In the genomic region with DNA sequence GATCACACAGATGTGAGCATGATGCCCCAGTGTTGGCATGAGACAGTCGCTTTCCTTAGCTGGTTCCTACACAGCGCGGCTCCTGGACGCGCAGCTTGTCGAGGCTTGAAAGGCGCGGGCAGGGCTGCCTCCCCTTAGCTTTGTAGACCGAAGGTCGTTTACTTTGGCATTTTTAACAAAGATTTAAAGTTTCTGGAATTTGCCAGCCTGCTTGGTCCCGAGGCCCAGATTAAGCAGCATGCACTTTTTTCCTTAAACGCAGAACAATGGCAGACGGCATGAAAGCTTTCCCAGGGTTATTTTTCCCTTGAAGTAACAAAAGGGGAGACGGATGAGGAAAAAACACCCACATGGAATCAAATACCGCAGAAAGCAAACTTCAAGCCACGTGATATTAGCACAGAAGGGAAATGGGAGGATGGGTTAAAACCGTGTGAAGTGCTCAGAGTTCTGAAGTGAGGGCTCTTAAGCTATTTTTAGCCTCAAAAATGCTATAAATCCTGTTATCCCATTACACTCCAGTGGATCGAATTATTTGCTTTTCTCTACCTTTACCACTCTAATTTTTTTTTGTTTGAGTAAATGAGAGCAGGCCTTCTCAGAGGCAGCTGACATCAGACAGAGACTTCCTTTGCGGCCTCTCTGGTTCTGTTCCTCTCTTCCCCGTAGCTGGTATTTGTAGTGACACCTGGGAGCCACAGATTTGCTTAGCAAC, we compare ENCODE assay signal across 1 cellular context.
A peak's percentile ranks its signal among the peaks of the same experiment; 100 is the strongest.
TF ChIP-seq lines count a peak whose summit lies in the region.

No MANE protein-coding gene starts in this region.

TF ChIP-seq in HepG2, 621 proteins besides CTCF, POLR2A, EP300 and RAD21 (continued from another document and continues in another):
- TF ChIP-seq ZNF768 (CRISPR knock-in tag; IDR thresholded peaks at IDR 0.05) (no peak), SP2 (CRISPR knock-in tag; IDR thresholded peaks at IDR 0.05) (no peak), NR2F6 (IDR thresholded peaks at IDR 0.05) (peak; percentile 28; the same call in 1 of the 2 replicates), NR2F6 (CRISPR knock-in tag; IDR thresholded peaks at IDR 0.05) (no peak), ZFY (CRISPR knock-in tag; IDR thresholded peaks at IDR 0.05) (peak; percentile 31; the same call in 1 of the 2 replicates), ISX (CRISPR knock-in tag; conservative IDR thresholded peaks at IDR 0.05) (no peak), ZNF562 (CRISPR knock-in tag; IDR thresholded peaks at IDR 0.05; ENCODE audit: borderline replicate concordance) (no peak), ELF3 (CRISPR knock-in tag; IDR thresholded peaks at IDR 0.05) (peak; percentile 55), ZNF224 (CRISPR knock-in tag; IDR thresholded peaks at IDR 0.05) (peak; percentile 32; the same call in 1 of the 2 replicates), SRSF4 (IDR thresholded peaks at IDR 0.05; ENCODE audit: low read depth, low read length, poor library complexity, severe bottlenecking) (no peak), ZNF225 (CRISPR knock-in tag; IDR thresholded peaks at IDR 0.05) (no peak), FOXJ3 (CRISPR knock-in tag; IDR thresholded peaks at IDR 0.05; ENCODE audit: borderline replicate concordance) (peak; percentile 21; the same call in 1 of the 2 replicates), ZNF607 (CRISPR knock-in tag; IDR thresholded peaks at IDR 0.05; ENCODE audit: borderline replicate concordance) (peak; percentile 75; the same call in 1 of the 2 replicates), YEATS2 (CRISPR knock-in tag; IDR thresholded peaks at IDR 0.05; ENCODE audit: borderline replicate concordance) (peak; percentile 63; the same call in 1 of the 2 replicates), SKI (IDR thresholded peaks at IDR 0.05; ENCODE audit: partially characterized antibody) (peak; percentile 16), CEBPG (CRISPR knock-in tag; IDR thresholded peaks at IDR 0.05) (no peak), HNF4G (IDR thresholded peaks at IDR 0.05; ENCODE audit: borderline replicate concordance, low read depth, low read length) (peak; percentile 77), HNF4G (CRISPR knock-in tag; IDR thresholded peaks at IDR 0.05; ENCODE audit: borderline replicate concordance, low read depth) (peak; percentile 44; the same call in 1 of the 2 replicates), PHF20 (CRISPR knock-in tag; IDR thresholded peaks at IDR 0.05) (no peak), FLYWCH1 (CRISPR knock-in tag; IDR thresholded peaks at IDR 0.05) (0 out of 2 replicates have a peak, but pooled peaks have one; percentile 52), TAF15 (IDR thresholded peaks at IDR 0.05; ENCODE audit: low read depth, low read length, poor library complexity, severe bottlenecking) (no peak), ZNF558 (CRISPR knock-in tag; IDR thresholded peaks at IDR 0.05; ENCODE audit: borderline replicate concordance) (no peak), ZNF468 (CRISPR knock-in tag; IDR thresholded peaks at IDR 0.05) (0 out of 2 replicates have a peak, but pooled peaks have one; percentile 49), ERF (CRISPR knock-in tag; IDR thresholded peaks at IDR 0.05) (peak; percentile 69; the same call in 1 of the 2 replicates), RAD51 (IDR thresholded peaks at IDR 0.05; ENCODE audit: borderline replicate concordance) (peak; percentile 49), ELF4 (CRISPR knock-in tag; IDR thresholded peaks at IDR 0.05; ENCODE audit: borderline replicate concordance) (no peak), NFYC (CRISPR knock-in tag; IDR thresholded peaks at IDR 0.05) (no peak; the same call in 1 of the 2 replicates), ZFP36 (IDR thresholded peaks at IDR 0.05; ENCODE audit: borderline replicate concordance, low read depth, low read length, partially characterized antibody) (no peak), TCF12 (IDR thresholded peaks at IDR 0.05) (no peak), TCF12 (CRISPR knock-in tag; IDR thresholded peaks at IDR 0.05) (no peak), ZBTB7B (CRISPR knock-in tag; IDR thresholded peaks at IDR 0.05) (peak; percentile 56; the same call in 1 of the 2 replicates), TP53 (CRISPR knock-in tag; conservative IDR thresholded peaks at IDR 0.05) (0 out of 2 replicates have a peak, but pooled peaks have one; percentile 24), ZNF20 (CRISPR knock-in tag; IDR thresholded peaks at IDR 0.05) (no peak)
- TF ChIP-seq, protein P1, sequence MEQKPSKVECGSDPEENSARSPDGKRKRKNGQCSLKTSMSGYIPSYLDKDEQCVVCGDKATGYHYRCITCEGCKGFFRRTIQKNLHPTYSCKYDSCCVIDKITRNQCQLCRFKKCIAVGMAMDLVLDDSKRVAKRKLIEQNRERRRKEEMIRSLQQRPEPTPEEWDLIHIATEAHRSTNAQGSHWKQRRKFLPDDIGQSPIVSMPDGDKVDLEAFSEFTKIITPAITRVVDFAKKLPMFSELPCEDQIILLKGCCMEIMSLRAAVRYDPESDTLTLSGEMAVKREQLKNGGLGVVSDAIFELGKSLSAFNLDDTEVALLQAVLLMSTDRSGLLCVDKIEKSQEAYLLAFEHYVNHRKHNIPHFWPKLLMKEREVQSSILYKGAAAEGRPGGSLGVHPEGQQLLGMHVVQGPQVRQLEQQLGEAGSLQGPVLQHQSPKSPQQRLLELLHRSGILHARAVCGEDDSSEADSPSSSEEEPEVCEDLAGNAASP (CRISPR knock-in tag; IDR thresholded peaks at IDR 0.05; ENCODE audit: borderline replicate concordance) = no peak
- TF ChIP-seq, protein P2, sequence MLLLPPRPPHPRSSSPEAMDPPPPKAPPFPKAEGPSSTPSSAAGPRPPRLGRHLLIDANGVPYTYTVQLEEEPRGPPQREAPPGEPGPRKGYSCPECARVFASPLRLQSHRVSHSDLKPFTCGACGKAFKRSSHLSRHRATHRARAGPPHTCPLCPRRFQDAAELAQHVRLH (CRISPR knock-in tag; IDR thresholded peaks at IDR 0.05; ENCODE audit: borderline replicate concordance, low read depth) = no peak
- TF ChIP-seq, protein P3, sequence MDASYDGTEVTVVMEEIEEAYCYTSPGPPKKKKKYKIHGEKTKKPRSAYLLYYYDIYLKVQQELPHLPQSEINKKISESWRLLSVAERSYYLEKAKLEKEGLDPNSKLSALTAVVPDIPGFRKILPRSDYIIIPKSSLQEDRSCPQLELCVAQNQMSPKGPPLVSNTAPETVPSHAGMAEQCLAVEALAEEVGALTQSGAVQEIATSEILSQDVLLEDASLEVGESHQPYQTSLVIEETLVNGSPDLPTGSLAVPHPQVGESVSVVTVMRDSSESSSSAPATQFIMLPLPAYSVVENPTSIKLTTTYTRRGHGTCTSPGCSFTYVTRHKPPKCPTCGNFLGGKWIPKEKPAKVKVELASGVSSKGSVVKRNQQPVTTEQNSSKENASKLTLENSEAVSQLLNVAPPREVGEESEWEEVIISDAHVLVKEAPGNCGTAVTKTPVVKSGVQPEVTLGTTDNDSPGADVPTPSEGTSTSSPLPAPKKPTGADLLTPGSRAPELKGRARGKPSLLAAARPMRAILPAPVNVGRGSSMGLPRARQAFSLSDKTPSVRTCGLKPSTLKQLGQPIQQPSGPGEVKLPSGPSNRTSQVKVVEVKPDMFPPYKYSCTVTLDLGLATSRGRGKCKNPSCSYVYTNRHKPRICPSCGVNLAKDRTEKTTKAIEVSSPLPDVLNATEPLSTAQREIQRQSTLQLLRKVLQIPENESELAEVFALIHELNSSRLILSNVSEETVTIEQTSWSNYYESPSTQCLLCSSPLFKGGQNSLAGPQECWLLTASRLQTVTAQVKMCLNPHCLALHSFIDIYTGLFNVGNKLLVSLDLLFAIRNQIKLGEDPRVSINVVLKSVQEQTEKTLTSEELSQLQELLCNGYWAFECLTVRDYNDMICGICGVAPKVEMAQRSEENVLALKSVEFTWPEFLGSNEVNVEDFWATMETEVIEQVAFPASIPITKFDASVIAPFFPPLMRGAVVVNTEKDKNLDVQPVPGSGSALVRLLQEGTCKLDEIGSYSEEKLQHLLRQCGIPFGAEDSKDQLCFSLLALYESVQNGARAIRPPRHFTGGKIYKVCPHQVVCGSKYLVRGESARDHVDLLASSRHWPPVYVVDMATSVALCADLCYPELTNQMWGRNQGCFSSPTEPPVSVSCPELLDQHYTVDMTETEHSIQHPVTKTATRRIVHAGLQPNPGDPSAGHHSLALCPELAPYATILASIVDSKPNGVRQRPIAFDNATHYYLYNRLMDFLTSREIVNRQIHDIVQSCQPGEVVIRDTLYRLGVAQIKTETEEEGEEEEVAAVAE (CRISPR knock-in tag; IDR thresholded peaks at IDR 0.05; ENCODE audit: borderline replicate concordance) = no peak
- TF ChIP-seq, protein P4, sequence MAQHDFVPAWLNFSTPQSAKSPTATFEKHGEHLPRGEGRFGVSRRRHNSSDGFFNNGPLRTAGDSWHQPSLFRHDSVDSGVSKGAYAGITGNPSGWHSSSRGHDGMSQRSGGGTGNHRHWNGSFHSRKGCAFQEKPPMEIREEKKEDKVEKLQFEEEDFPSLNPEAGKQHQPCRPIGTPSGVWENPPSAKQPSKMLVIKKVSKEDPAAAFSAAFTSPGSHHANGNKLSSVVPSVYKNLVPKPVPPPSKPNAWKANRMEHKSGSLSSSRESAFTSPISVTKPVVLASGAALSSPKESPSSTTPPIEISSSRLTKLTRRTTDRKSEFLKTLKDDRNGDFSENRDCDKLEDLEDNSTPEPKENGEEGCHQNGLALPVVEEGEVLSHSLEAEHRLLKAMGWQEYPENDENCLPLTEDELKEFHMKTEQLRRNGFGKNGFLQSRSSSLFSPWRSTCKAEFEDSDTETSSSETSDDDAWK (CRISPR knock-in tag; IDR thresholded peaks at IDR 0.05) = no peak
- TF ChIP-seq, protein P5, sequence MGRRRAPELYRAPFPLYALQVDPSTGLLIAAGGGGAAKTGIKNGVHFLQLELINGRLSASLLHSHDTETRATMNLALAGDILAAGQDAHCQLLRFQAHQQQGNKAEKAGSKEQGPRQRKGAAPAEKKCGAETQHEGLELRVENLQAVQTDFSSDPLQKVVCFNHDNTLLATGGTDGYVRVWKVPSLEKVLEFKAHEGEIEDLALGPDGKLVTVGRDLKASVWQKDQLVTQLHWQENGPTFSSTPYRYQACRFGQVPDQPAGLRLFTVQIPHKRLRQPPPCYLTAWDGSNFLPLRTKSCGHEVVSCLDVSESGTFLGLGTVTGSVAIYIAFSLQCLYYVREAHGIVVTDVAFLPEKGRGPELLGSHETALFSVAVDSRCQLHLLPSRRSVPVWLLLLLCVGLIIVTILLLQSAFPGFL (CRISPR knock-in tag; IDR thresholded peaks at IDR 0.05) = no peak
- TF ChIP-seq, protein P6, sequence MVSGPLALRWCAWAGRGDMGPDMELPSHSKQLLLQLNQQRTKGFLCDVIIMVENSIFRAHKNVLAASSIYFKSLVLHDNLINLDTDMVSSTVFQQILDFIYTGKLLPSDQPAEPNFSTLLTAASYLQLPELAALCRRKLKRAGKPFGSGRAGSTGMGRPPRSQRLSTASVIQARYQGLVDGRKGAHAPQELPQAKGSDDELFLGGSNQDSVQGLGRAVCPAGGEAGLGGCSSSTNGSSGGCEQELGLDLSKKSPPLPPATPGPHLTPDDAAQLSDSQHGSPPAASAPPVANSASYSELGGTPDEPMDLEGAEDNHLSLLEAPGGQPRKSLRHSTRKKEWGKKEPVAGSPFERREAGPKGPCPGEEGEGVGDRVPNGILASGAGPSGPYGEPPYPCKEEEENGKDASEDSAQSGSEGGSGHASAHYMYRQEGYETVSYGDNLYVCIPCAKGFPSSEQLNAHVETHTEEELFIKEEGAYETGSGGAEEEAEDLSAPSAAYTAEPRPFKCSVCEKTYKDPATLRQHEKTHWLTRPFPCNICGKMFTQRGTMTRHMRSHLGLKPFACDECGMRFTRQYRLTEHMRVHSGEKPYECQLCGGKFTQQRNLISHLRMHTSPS (CRISPR knock-in tag; IDR thresholded peaks at IDR 0.05; ENCODE audit: low read depth) = peak; percentile 38; the same call in 1 of the 2 replicates
- TF ChIP-seq, protein P7, sequence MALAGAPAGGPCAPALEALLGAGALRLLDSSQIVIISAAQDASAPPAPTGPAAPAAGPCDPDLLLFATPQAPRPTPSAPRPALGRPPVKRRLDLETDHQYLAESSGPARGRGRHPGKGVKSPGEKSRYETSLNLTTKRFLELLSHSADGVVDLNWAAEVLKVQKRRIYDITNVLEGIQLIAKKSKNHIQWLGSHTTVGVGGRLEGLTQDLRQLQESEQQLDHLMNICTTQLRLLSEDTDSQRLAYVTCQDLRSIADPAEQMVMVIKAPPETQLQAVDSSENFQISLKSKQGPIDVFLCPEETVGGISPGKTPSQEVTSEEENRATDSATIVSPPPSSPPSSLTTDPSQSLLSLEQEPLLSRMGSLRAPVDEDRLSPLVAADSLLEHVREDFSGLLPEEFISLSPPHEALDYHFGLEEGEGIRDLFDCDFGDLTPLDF (CRISPR knock-in tag; IDR thresholded peaks at IDR 0.05) = peak; percentile 47; the same call in 1 of the 2 replicates
- TF ChIP-seq, protein P8, sequence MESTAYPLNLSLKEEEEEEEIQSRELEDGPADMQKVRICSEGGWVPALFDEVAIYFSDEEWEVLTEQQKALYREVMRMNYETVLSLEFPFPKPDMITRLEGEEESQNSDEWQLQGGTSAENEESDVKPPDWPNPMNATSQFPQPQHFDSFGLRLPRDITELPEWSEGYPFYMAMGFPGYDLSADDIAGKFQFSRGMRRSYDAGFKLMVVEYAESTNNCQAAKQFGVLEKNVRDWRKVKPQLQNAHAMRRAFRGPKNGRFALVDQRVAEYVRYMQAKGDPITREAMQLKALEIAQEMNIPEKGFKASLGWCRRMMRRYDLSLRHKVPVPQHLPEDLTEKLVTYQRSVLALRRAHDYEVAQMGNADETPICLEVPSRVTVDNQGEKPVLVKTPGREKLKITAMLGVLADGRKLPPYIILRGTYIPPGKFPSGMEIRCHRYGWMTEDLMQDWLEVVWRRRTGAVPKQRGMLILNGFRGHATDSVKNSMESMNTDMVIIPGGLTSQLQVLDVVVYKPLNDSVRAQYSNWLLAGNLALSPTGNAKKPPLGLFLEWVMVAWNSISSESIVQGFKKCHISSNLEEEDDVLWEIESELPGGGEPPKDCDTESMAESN (CRISPR knock-in tag; conservative IDR thresholded peaks at IDR 0.05) = 0 out of 2 replicates have a peak, but pooled peaks have one; percentile 39
- TF ChIP-seq, protein P9, sequence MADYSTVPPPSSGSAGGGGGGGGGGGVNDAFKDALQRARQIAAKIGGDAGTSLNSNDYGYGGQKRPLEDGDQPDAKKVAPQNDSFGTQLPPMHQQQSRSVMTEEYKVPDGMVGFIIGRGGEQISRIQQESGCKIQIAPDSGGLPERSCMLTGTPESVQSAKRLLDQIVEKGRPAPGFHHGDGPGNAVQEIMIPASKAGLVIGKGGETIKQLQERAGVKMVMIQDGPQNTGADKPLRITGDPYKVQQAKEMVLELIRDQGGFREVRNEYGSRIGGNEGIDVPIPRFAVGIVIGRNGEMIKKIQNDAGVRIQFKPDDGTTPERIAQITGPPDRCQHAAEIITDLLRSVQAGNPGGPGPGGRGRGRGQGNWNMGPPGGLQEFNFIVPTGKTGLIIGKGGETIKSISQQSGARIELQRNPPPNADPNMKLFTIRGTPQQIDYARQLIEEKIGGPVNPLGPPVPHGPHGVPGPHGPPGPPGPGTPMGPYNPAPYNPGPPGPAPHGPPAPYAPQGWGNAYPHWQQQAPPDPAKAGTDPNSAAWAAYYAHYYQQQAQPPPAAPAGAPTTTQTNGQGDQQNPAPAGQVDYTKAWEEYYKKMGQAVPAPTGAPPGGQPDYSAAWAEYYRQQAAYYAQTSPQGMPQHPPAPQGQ (CRISPR knock-in tag; IDR thresholded peaks at IDR 0.05; ENCODE audit: borderline replicate concordance) = no peak
- TF ChIP-seq, protein P10, sequence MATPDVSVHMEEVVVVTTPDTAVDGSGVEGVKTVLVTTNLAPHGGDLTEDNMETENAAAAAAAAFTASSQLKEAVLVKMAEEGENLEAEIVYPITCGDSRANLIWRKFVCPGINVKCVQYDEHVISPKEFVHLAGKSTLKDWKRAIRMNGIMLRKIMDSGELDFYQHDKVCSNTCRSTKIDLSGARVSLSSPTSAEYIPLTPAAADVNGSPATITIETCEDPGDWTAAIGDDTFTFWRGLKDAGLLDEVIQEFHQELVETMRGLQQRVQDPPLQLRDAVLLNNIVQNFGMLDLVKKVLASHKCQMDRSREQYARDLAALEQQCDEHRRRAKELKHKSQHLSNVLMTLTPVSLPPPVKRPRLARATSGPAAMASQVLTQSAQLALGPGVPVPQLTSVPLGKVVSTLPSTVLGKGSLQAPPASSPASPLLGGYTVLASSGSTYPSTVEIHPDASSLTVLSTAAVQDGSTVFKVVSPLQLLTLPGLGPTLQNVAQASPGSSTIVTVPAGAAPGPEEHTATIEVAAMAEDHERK (CRISPR knock-in tag; IDR thresholded peaks at IDR 0.05; ENCODE audit: low read depth) = 0 out of 2 replicates have a peak, but pooled peaks have one; percentile 24
